In the genomic region with DNA sequence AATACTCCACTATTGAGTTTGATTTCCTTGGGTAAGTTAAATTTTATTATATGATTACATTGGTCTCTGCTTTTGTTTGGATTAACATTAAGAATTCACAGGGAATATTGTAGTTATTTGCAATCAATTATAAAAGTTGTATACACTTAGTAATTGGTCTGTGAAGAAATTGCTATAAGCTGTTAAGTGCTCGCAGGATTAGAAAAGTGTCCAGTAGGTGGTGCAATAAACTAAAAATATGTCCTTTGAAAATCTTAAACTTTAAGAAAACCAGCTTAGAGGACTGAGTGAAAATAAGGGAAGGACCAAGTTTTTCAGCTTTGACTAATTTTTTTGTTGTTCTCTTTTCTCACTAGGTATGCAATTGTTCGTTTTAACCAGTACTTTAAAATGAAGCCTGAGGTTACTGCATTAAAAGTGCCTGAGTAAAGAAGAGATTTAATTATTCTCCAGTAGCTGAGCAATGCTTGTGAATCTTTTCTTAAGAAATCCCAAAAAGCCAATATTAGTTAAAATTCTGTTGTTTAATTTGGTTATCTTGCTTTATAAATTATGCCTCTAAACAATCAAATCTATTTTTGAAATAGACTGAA, we compare ENCODE assay signal across 8 cellular contexts. TPM values are rescaled to one million over a fixed set of nuclear protein-coding genes. Genes with fewer than 3 reads are reported as not detected.
DNase-seq lines count a peak whose midpoint lies in the region; TF ChIP-seq lines count a peak whose summit lies in the region.

No MANE protein-coding gene starts in this region.

- H3K27me3 Mint-ChIP-seq in HFFc6 (ENCODE audit: insufficient read depth), result no peaks in the 10 kb centered on the region
- no peaks in the 10 kb centered on the region for H3K27me3 Mint-ChIP-seq in nephron (ENCODE audit: low read depth)

- H3K4me1 Mint-ChIP-seq in HFFc6 (ENCODE audit: low read depth) (peaks cover 34% of the 10 kb centered on the region), nephron (no peaks in the 10 kb centered on the region)

- H3K9me3 Mint-ChIP-seq in HFFc6 (no peaks in the 10 kb centered on the region), nephron (no peaks in the 10 kb centered on the region)

- H3K4me3 ChIP-seq in choroid plexus epithelial cell (ENCODE audit: low read depth, low read length), result no peak overlapping the region

- TF ChIP-seq CTCF in HFFc6 (IDR thresholded peaks at IDR 0.05) (peak; percentile 86), choroid plexus epithelial cell (conservative IDR thresholded peaks at IDR 0.05; ENCODE audit: low read depth, low read length) (peak; percentile 61), nephron (IDR thresholded peaks at IDR 0.05; ENCODE audit: unreplicated experiment in 3 of 3) (peak; percentile 60 to 78 (median 61))

- H3K27ac Mint-ChIP-seq in HFFc6, result no peak overlapping the region
- peak overlapping the region in 1 of 3 experiments; percentile 3 for H3K27ac Mint-ChIP-seq in nephron

- no peak overlapping the region for H3K4me3 Mint-ChIP-seq in HFFc6
- H3K4me3 Mint-ChIP-seq in nephron, result no peak overlapping the region

- H3K36me3 Mint-ChIP-seq in HFFc6 (ENCODE audit: low read depth) (peaks cover 13% of the 10 kb centered on the region; the same call in 1 of the 2 replicates), nephron (ENCODE audit: low read depth) (peaks cover 28% of the 10 kb centered on the region)

- DNase-seq in SIG-M5 treated with dmso at 0.1 percent for 504 hours (lab: John Stamatoyannopoulos, UW; ENCODE audit: unreplicated experiment), result peak; percentile 74
- no peak for DNase-seq in SIG-M5 (lab: John Stamatoyannopoulos, UW)
- peak; percentile 50 for DNase-seq in HFFc6
- DNase-seq in NCI-H748 (lab: John Stamatoyannopoulos, UW; ENCODE audit: unreplicated experiment), result peak; percentile 22
- peak; percentile 78 for DNase-seq in choroid plexus epithelial cell (ENCODE audit: low read depth)
- DNase-seq in activated effector memory CD4-positive, alpha-beta T cell treated with anti-CD3 and anti-CD28 coated beads, Interleukin-2, amount 50 U/mL, for 16 hours, result no peak
- DNase-seq in stimulated activated CD4-positive, alpha-beta T cell treated with anti-CD3 and anti-CD28 coated beads, Interleukin-4, amount 100 ng/mL, for 4 hours, result no peak

RNA-seq across cellular contexts. Expression of a gene that starts 59.7 kb away (rescaled TPM):
- total RNA-seq in HFFc6 (2021; fragmentation: NEBNext Ultra II Directional; extraction: Animal tissue kit (Norgen Biotek cat#: 25700)), result 10 to 100 TPM; 23.7 to 33.8 (median 28.5) TPM

Comparison
In these comparisons a context has a peak if more than half of its experiments do, and no peak if none do; other contexts are left out.
1. DNase-seq: peak in SIG-M5 treated with dmso at 0.1 percent for 504 hours (single experiment), HFFc6 (single experiment), NCI-H748 (single experiment) and choroid plexus epithelial cell (single experiment); none in SIG-M5 (single experiment), activated effector memory CD4-positive, alpha-beta T cell treated with anti-CD3 and anti-CD28 coated beads, Interleukin-2, amount 50 U/mL, for 16 hours (single experiment) and stimulated activated CD4-positive, alpha-beta T cell treated with anti-CD3 and anti-CD28 coated beads, Interleukin-4, amount 100 ng/mL, for 4 hours (0 of 2).
2. Peak in every context shown above with its lines, with median percentiles within 50 percentile points of each other: CTCF ChIP-seq.